16 cellular contexts compared by ENCODE assay signal in the genomic region with DNA sequence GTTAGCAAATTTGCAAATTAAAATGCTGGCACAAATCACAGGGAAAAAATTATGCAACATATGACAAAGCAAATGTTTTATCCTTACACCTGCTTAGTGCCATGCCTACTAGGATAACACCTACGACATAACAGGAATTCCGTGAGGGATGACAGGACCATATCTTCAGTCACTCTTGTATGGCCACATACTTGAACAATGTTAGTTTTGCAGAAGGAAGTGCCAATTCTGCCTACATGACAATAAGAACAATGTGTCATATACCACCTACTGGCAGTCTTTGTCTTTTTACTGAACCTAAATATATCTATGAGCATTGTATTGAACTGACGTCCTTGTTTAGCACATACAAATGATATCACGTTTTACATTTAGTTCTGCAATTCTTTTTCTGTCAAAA.
"Had no signal": no experiment of that assay in that cellular context is flagged by ENCODE, and none has a peak within 500 bp of the region (broad histone marks: within the 10 kb centered on the region; RNA-seq: fewer than 3 reads in every experiment).

No MANE protein-coding gene starts in this region.

- DNase-seq: activated CD4-positive, alpha-beta memory T cell treated with anti-CD3 and anti-CD28 coated beads for 36 hours; activated CD8-positive, alpha-beta memory T cell treated with anti-CD3 and anti-CD28 coated beads, Interleukin-2, amount 50 U/mL, for 4 hours; activated gamma-delta T cell treated with Interleukin-2 at 50 U/mL for 16 hours; activated naive CD8-positive, alpha-beta T cell treated with anti-CD3 and anti-CD28 coated beads, Interleukin-2, amount 10 ng/mL, durations not matched to agents 7 days and 5 days; activated T-cell treated with anti-CD3 and anti-CD28 coated beads, Interleukin-2, amount 50 U/mL, for 72 hours; anterior cingulate cortex; esophagus squamous epithelium; foreskin fibroblast; glutamatergic neuron; mucosa of descending colon; naive thymus-derived CD8-positive, alpha-beta T cell; right lobe of liver; spleen; stimulated activated CD4-positive, alpha-beta T cell treated with anti-CD3 and anti-CD28 coated beads, Interleukin-1b, Interleukin-23, amount 100 ng/mL, for 48 hours had no signal

- H3K4me1 ChIP-seq: esophagus squamous epithelium, right lobe of liver, spleen, tibial nerve had no signal

- H3K4me1 Mint-ChIP-seq: activated naive CD8-positive, alpha-beta T cell treated with anti-CD3 and anti-CD28 coated beads, Interleukin-2, amount 10 ng/mL, durations not matched to agents 7 days and 5 days; naive thymus-derived CD8-positive, alpha-beta T cell; stimulated activated memory B cell treated with anti-CD40 and anti-IgM and Interleukin-4, amounts not matched to agents 10 μg/mL and 1 μg/mL and 100 μg/mL, for 72 hours had no signal

- H3K36me3 ChIP-seq: esophagus squamous epithelium, right lobe of liver, spleen, tibial nerve had no signal

- H3K27me3 ChIP-seq: esophagus squamous epithelium, right lobe of liver, spleen, tibial nerve had no signal

- ATAC-seq: activated T-cell treated with anti-CD3 and anti-CD28 coated beads, Interleukin-2, amount 50 U/mL, for 72 hours; mucosa of descending colon; naive thymus-derived CD8-positive, alpha-beta T cell; right lobe of liver; stimulated activated memory B cell treated with anti-CD40 and anti-IgM and Interleukin-4, amounts not matched to agents 10 μg/mL and 1 μg/mL and 100 μg/mL, for 72 hours had no signal

- H3K27me3 Mint-ChIP-seq: activated CD4-positive, alpha-beta memory T cell treated with anti-CD3 and anti-CD28 coated beads for 36 hours; activated naive CD8-positive, alpha-beta T cell treated with anti-CD3 and anti-CD28 coated beads, Interleukin-2, amount 10 ng/mL, durations not matched to agents 7 days and 5 days; naive thymus-derived CD8-positive, alpha-beta T cell; stimulated activated memory B cell treated with anti-CD40 and anti-IgM and Interleukin-4, amounts not matched to agents 10 μg/mL and 1 μg/mL and 100 μg/mL, for 72 hours had no signal

- H3K27ac Mint-ChIP-seq: activated CD4-positive, alpha-beta memory T cell treated with anti-CD3 and anti-CD28 coated beads for 36 hours; activated naive CD8-positive, alpha-beta T cell treated with anti-CD3 and anti-CD28 coated beads, Interleukin-2, amount 10 ng/mL, durations not matched to agents 7 days and 5 days; activated T-cell treated with anti-CD3 and anti-CD28 coated beads, Interleukin-2, amount 50 U/mL, for 72 hours; naive thymus-derived CD8-positive, alpha-beta T cell; stimulated activated memory B cell treated with anti-CD40 and anti-IgM and Interleukin-4, amounts not matched to agents 10 μg/mL and 1 μg/mL and 100 μg/mL, for 72 hours had no signal

- H3K9me3 ChIP-seq: esophagus squamous epithelium, mucosa of descending colon, right lobe of liver, spleen had no signal

- H3K36me3 Mint-ChIP-seq: activated CD4-positive, alpha-beta memory T cell treated with anti-CD3 and anti-CD28 coated beads for 36 hours; activated naive CD8-positive, alpha-beta T cell treated with anti-CD3 and anti-CD28 coated beads, Interleukin-2, amount 10 ng/mL, durations not matched to agents 7 days and 5 days; naive thymus-derived CD8-positive, alpha-beta T cell; stimulated activated memory B cell treated with anti-CD40 and anti-IgM and Interleukin-4, amounts not matched to agents 10 μg/mL and 1 μg/mL and 100 μg/mL, for 72 hours had no signal

- H3K27ac ChIP-seq: esophagus squamous epithelium, right lobe of liver, spleen, tibial nerve had no signal

- H3K4me3 Mint-ChIP-seq: activated CD4-positive, alpha-beta memory T cell treated with anti-CD3 and anti-CD28 coated beads for 36 hours; activated naive CD8-positive, alpha-beta T cell treated with anti-CD3 and anti-CD28 coated beads, Interleukin-2, amount 10 ng/mL, durations not matched to agents 7 days and 5 days; activated T-cell treated with anti-CD3 and anti-CD28 coated beads, Interleukin-2, amount 50 U/mL, for 72 hours; naive thymus-derived CD8-positive, alpha-beta T cell; stimulated activated memory B cell treated with anti-CD40 and anti-IgM and Interleukin-4, amounts not matched to agents 10 μg/mL and 1 μg/mL and 100 μg/mL, for 72 hours had no signal

- H3K9me3 Mint-ChIP-seq: activated CD4-positive, alpha-beta memory T cell treated with anti-CD3 and anti-CD28 coated beads for 36 hours; activated T-cell treated with anti-CD3 and anti-CD28 coated beads, Interleukin-2, amount 50 U/mL, for 72 hours had no signal

- H3K4me3 ChIP-seq: esophagus squamous epithelium, mucosa of descending colon, right lobe of liver, spleen, tibial nerve had no signal
